In genomic region chr10:33098966-33099663, GRCh38 we compare ENCODE assay signal across 13 cellular contexts.
A peak's percentile ranks its signal among the peaks of the same experiment; 100 is the strongest.
DNase-seq lines count a peak whose midpoint lies in the region; ATAC-seq and TF ChIP-seq lines count a peak whose summit lies in the region.
"Had no signal": no experiment of that assay in that cellular context is flagged by ENCODE, and none has a peak within 500 bp of the region (broad histone marks: within the 10 kb centered on the region; RNA-seq: fewer than 3 reads in every experiment).

No MANE protein-coding gene starts in this region.

- no peak overlapping the region for H3K4me3 ChIP-seq in uterus
- H3K4me3 ChIP-seq: upper lobe of left lung had no signal

- POLR2A ChIA-PET in activated B cell treated with CpG ODN at 0.5 μM for 24 hours (lab: Charles Lee), result interaction anchor here (1.4 kb wide), 1 partner anchor 15 kb away, joined by 3 read pairs; no protein-coding TSS in a partner anchor

- H3K27me3 ChIP-seq in uterus, result no peaks in the 10 kb centered on the region
- H3K27me3 ChIP-seq: upper lobe of left lung had no signal

- no peaks in the 10 kb centered on the region for H3K36me3 ChIP-seq in uterus
- H3K36me3 ChIP-seq: upper lobe of left lung had no signal

- H3K36me3 Mint-ChIP-seq in activated CD8-positive, alpha-beta memory T cell treated with anti-CD3 and anti-CD28 coated beads, Interleukin-2, amount 10 ng/mL, durations not matched to agents 7 days and 5 days, result peaks cover 16% of the 10 kb centered on the region
- peaks cover 8% of the 10 kb centered on the region for H3K36me3 Mint-ChIP-seq in activated B cell treated with CpG ODN at 0.5 μM for 24 hours (ENCODE audit: low read depth)
- H3K36me3 Mint-ChIP-seq in stimulated activated memory B cell treated with anti-CD40 and anti-IgM and Interleukin-4, amounts not matched to agents 10 μg/mL and 1 μg/mL and 100 μg/mL, for 72 hours, result peaks cover 20% of the 10 kb centered on the region

- intact Hi-C loops in activated B cell treated with CpG ODN at 0.5 μM for 24 hours (cut with micrococcal nuclease) (loop anchor here (2.0 to 10.0 kb wide), 5 partner anchors 16 to 1044 kb away; partner anchors contain the start of genes ITGB1 and KIF5B), uterus (cut with DNase I; ENCODE audit: low total_unique reads) (no loop called here)

- ATAC-seq in activated CD8-positive, alpha-beta memory T cell treated with anti-CD3 and anti-CD28 coated beads, Interleukin-2, amount 10 ng/mL, durations not matched to agents 7 days and 5 days, result peak; percentile 34
- ATAC-seq in activated B cell treated with CpG ODN at 0.5 μM for 24 hours (ENCODE audit: low read depth), result peak; percentile 45
- peak; percentile 73 for ATAC-seq in stimulated activated memory B cell treated with anti-CD40 and anti-IgM and Interleukin-4, amounts not matched to agents 10 μg/mL and 1 μg/mL and 100 μg/mL, for 72 hours
- ATAC-seq: left colon had no signal

- TF ChIP-seq CTCF in activated B cell treated with CpG ODN at 0.5 μM for 24 hours (IDR thresholded peaks at IDR 0.05), result no peak
- no peak for TF ChIP-seq CTCF in uterus (IDR thresholded peaks at IDR 0.05)

- H3K4me1 Mint-ChIP-seq in activated CD8-positive, alpha-beta memory T cell treated with anti-CD3 and anti-CD28 coated beads, Interleukin-2, amount 10 ng/mL, durations not matched to agents 7 days and 5 days, result peaks cover 26% of the 10 kb centered on the region
- H3K4me1 Mint-ChIP-seq in activated B cell treated with CpG ODN at 0.5 μM for 24 hours, result peaks cover 74% of the 10 kb centered on the region
- H3K4me1 Mint-ChIP-seq in stimulated activated memory B cell treated with anti-CD40 and anti-IgM and Interleukin-4, amounts not matched to agents 10 μg/mL and 1 μg/mL and 100 μg/mL, for 72 hours, result peaks cover 57% of the 10 kb centered on the region

- H3K27ac ChIP-seq in uterus, result no peak overlapping the region
- H3K27ac ChIP-seq: upper lobe of left lung had no signal

- H3K9me3 Mint-ChIP-seq in activated CD8-positive, alpha-beta memory T cell treated with anti-CD3 and anti-CD28 coated beads, Interleukin-2, amount 10 ng/mL, durations not matched to agents 7 days and 5 days (ENCODE audit: low read depth), result peaks cover 14% of the 10 kb centered on the region
- peaks cover 11% of the 10 kb centered on the region for H3K9me3 Mint-ChIP-seq in activated B cell treated with CpG ODN at 0.5 μM for 24 hours
- peaks cover 12% of the 10 kb centered on the region for H3K9me3 Mint-ChIP-seq in stimulated activated memory B cell treated with anti-CD40 and anti-IgM and Interleukin-4, amounts not matched to agents 10 μg/mL and 1 μg/mL and 100 μg/mL, for 72 hours

- no peaks in the 10 kb centered on the region for H3K4me1 ChIP-seq in uterus
- H3K4me1 ChIP-seq: upper lobe of left lung had no signal

- peak overlapping the region; percentile 81 for H3K27ac Mint-ChIP-seq in activated CD8-positive, alpha-beta memory T cell treated with anti-CD3 and anti-CD28 coated beads, Interleukin-2, amount 10 ng/mL, durations not matched to agents 7 days and 5 days
- peak overlapping the region; percentile 37 for H3K27ac Mint-ChIP-seq in activated B cell treated with CpG ODN at 0.5 μM for 24 hours
- peak overlapping the region; percentile 73 for H3K27ac Mint-ChIP-seq in stimulated activated memory B cell treated with anti-CD40 and anti-IgM and Interleukin-4, amounts not matched to agents 10 μg/mL and 1 μg/mL and 100 μg/mL, for 72 hours

- DNase-seq in activated CD8-positive, alpha-beta memory T cell treated with anti-CD3 and anti-CD28 coated beads, Interleukin-2, amount 10 ng/mL, durations not matched to agents 7 days and 5 days, result no peak
- no peak for DNase-seq in activated CD8-positive, alpha-beta memory T cell treated with anti-CD3 and anti-CD28 coated beads for 24 hours
- peak; percentile 29 for DNase-seq in HT1080 (ENCODE audit: low read depth)
- no peak for DNase-seq in activated B cell treated with CpG ODN at 0.5 μM for 24 hours
- DNase-seq in uterus, result no peak
- no peak for DNase-seq in NCI-H1417 (lab: John Stamatoyannopoulos, UW)
- no peak for DNase-seq in germinal center (ENCODE audit: low spot score)
- DNase-seq: left colon, NCI-H187 treated with DMSO at 0.1 percent for 48 hours, SK-N-SH, small intestine, upper lobe of left lung had no signal

- H3K4me3 Mint-ChIP-seq in activated CD8-positive, alpha-beta memory T cell treated with anti-CD3 and anti-CD28 coated beads, Interleukin-2, amount 10 ng/mL, durations not matched to agents 7 days and 5 days, result no peak overlapping the region
- H3K4me3 Mint-ChIP-seq in activated B cell treated with CpG ODN at 0.5 μM for 24 hours, result peak overlapping the region; percentile 36
- no peak overlapping the region for H3K4me3 Mint-ChIP-seq in stimulated activated memory B cell treated with anti-CD40 and anti-IgM and Interleukin-4, amounts not matched to agents 10 μg/mL and 1 μg/mL and 100 μg/mL, for 72 hours

- CTCF ChIA-PET in activated CD8-positive, alpha-beta memory T cell treated with anti-CD3 and anti-CD28 coated beads, Interleukin-2, amount 10 ng/mL, durations not matched to agents 7 days and 5 days (lab: Charles Lee), result no interaction called here
- CTCF ChIA-PET in activated B cell treated with CpG ODN at 0.5 μM for 24 hours (lab: Charles Lee), result interaction anchor here (0.6 kb wide), 1 partner anchor 71 kb away, joined by 3 read pairs; no protein-coding TSS in a partner anchor

- TF ChIP-seq POLR2A in uterus (IDR thresholded peaks at IDR 0.05), result no peak

- H3K27me3 Mint-ChIP-seq in activated CD8-positive, alpha-beta memory T cell treated with anti-CD3 and anti-CD28 coated beads, Interleukin-2, amount 10 ng/mL, durations not matched to agents 7 days and 5 days, result no peaks in the 10 kb centered on the region
- H3K27me3 Mint-ChIP-seq in activated B cell treated with CpG ODN at 0.5 μM for 24 hours, result no peaks in the 10 kb centered on the region
- no peaks in the 10 kb centered on the region for H3K27me3 Mint-ChIP-seq in stimulated activated memory B cell treated with anti-CD40 and anti-IgM and Interleukin-4, amounts not matched to agents 10 μg/mL and 1 μg/mL and 100 μg/mL, for 72 hours

- no peaks in the 10 kb centered on the region for H3K9me3 ChIP-seq in uterus
- H3K9me3 ChIP-seq: SK-N-SH had no signal
